8 cellular contexts compared by ENCODE assay signal in the genomic region with DNA sequence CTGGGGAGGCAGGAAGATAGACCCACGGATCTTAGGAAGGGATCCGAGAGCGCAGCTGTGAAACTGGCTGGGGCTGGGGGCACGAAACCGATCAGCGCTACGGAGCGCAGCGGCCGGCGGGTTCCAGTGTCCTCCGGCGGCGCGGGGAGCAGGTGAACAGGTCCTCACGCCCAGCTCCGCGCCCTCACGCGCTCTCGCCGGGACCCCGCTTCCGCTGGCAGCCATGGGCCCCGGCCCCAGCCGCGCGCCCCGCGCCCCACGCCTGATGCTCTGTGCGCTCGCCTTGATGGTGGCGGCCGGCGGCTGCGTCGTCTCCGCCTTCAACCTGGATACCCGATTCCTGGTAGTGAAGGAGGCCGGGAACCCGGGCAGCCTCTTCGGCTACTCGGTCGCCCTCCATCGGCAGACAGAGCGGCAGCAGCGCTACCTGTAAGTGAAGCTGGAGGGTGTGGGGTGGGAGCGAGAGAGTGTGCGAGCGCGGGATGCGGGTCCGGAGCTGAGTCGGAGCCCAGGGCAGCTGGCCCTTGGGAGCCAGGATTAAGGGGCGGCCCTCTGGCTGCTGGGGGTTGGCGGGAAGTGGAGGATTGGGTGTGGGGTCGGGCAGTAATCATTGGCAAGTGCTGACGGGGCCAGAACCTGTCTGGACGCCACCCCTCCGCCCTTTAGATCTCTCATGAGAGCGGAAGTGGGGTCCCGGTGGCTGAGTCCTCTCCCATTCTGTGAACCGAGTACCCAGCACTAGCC. TPM values are rescaled to one million over a fixed set of nuclear protein-coding genes. Genes with fewer than 3 reads are reported as not detected.
A peak's percentile ranks its signal among the peaks of the same experiment; 100 is the strongest.
DNase-seq lines count a peak whose midpoint lies in the region; ATAC-seq and TF ChIP-seq lines count a peak whose summit lies in the region.

No MANE protein-coding gene starts in this region.

- H3F3A ChIP-seq in GM23338 (replicated peaks; ENCODE audit: low read depth) = peaks cover 18% of the 10 kb centered on the region

- peaks cover 0 to 2% (median 0%) of the 10 kb centered on the region in 7 donors for H3K9me3 Mint-ChIP-seq in CD4-positive, CD25-positive, alpha-beta regulatory T cell
- H3K9me3 Mint-ChIP-seq in GM23338 = no peaks in the 10 kb centered on the region

- no peaks in the 10 kb centered on the region for H3K79me2 ChIP-seq in GM23338 (replicated peaks; ENCODE audit: insufficient read depth)

- no peaks in the 10 kb centered on the region for H3K9me2 ChIP-seq in GM23338 (ENCODE audit: insufficient read depth)

- no peaks in the 10 kb centered on the region for H3K27me3 Mint-ChIP-seq in CD4-positive, CD25-positive, alpha-beta regulatory T cell
- peaks cover 46% of the 10 kb centered on the region for H3K27me3 Mint-ChIP-seq in GM23338 (ENCODE audit: insufficient read depth, low read depth, poor library complexity)

- H3K4me2 ChIP-seq in GM23338 = peak overlapping the region; percentile 84

- intact Hi-C loops in lower leg skin (cut with DNase I; ENCODE audit: low total_unique reads) = no loop called here

- peaks cover 5 to 28% (median 23%) of the 10 kb centered on the region in 4 donors for H3K4me1 Mint-ChIP-seq in CD4-positive, CD25-positive, alpha-beta regulatory T cell
- H3K4me1 Mint-ChIP-seq in GM23338 = peaks cover 44% of the 10 kb centered on the region

- peak; percentile 66 to 73 for ATAC-seq in CD4-positive, CD25-positive, alpha-beta regulatory T cell (ENCODE audit: low read depth in 2 of 2)
- ATAC-seq in GM23338 (peak; percentile 75), HG02981 (IDR thresholded peaks at IDR 0.05; ENCODE audit: unreplicated experiment) (no peak)

- peak overlapping the region; percentile 90 to 92 (median 90) for H3K4me3 Mint-ChIP-seq in CD4-positive, CD25-positive, alpha-beta regulatory T cell
- H3K4me3 Mint-ChIP-seq in GM23338 = peak overlapping the region; percentile 85

- H3K27ac Mint-ChIP-seq in CD4-positive, CD25-positive, alpha-beta regulatory T cell = peak overlapping the region in 2 of 3 donors; percentile 36 to 97
- no peak overlapping the region for H3K27ac Mint-ChIP-seq in GM23338

- no peaks in the 10 kb centered on the region for H3K36me3 Mint-ChIP-seq in CD4-positive, CD25-positive, alpha-beta regulatory T cell
- H3K36me3 Mint-ChIP-seq in GM23338 (ENCODE audit: low read depth) = peaks cover 4% of the 10 kb centered on the region; the same call in 1 of the 3 replicates

- peak in 1 of 2 experiments; percentile 58; a peak in 3 of 4 replicates for TF ChIP-seq CTCF in GM23338 (conservative IDR thresholded peaks at IDR 0.05; ENCODE audit: low read depth in 2 of 2)
- no peak for TF ChIP-seq CTCF in lower leg skin (IDR thresholded peaks at IDR 0.05)

- peak overlapping the region; percentile 19 for H3K4me3 ChIP-seq in CD4-positive, CD25-positive, alpha-beta regulatory T cell (ENCODE audit: low read depth, low read length)
- peak overlapping the region; percentile 58 for H3K4me3 ChIP-seq in GM23338
- H3K4me3 ChIP-seq in lower leg skin (ENCODE audit: low read depth, poor library complexity, severe bottlenecking) = peak overlapping the region; percentile 47

- H3K4me1 ChIP-seq in CD4-positive, CD25-positive, alpha-beta regulatory T cell (ENCODE audit: control insufficient read depth, insufficient read depth, low read length, poor library complexity, severe bottlenecking) = peaks cover 20% of the 10 kb centered on the region
- peaks cover 24% of the 10 kb centered on the region; the same call in 1 of the 2 replicates for H3K4me1 ChIP-seq in GM23338 (ENCODE audit: insufficient read depth)

- H4K20me1 ChIP-seq in GM23338 (replicated peaks; ENCODE audit: insufficient read depth) = no peaks in the 10 kb centered on the region

- H2AFZ ChIP-seq in GM23338 = peak overlapping the region; percentile 98

- no peak for TF ChIP-seq POLR2A in lower leg skin (IDR thresholded peaks at IDR 0.05)

- H3K36me3 ChIP-seq in CD4-positive, CD25-positive, alpha-beta regulatory T cell (ENCODE audit: control insufficient read depth, insufficient read depth, low read length) = no peaks in the 10 kb centered on the region
- no peaks in the 10 kb centered on the region for H3K36me3 ChIP-seq in GM23338 (ENCODE audit: insufficient read depth)

- no peaks in the 10 kb centered on the region for H3K9me3 ChIP-seq in CD4-positive, CD25-positive, alpha-beta regulatory T cell (ENCODE audit: control insufficient read depth in 2 of 2, low read length in 2 of 2)

- WGBS in lower leg skin, 2 donors = 0 to 2% methylated on average over 10 to 26 of the region's 64 CpGs

- peak overlapping the region; percentile 47 for H3K27ac ChIP-seq in CD4-positive, CD25-positive, alpha-beta regulatory T cell (ENCODE audit: insufficient read depth, low read length, poor library complexity, severe bottlenecking)
- H3K27ac ChIP-seq in GM23338 (ENCODE audit: low read depth) = no peak overlapping the region

- DNase-seq in CD4-positive, CD25-positive, alpha-beta regulatory T cell = peak; percentile 27 to 61 (median 48)
- DNase-seq in GM23338 (ENCODE audit: low spot score) = peak; percentile 92
- DNase-seq in NCI-H1930 (lab: John Stamatoyannopoulos, UW) = peak; percentile 31 to 65
- peak; percentile 28 for DNase-seq in activated CD4-positive, CD25-positive, alpha-beta regulatory T cell treated with anti-CD3 and anti-CD28 coated beads, Interleukin-2, amount 50 U/mL, for 16 hours (ENCODE audit: low read depth, low spot score)
- peak; percentile 70 for DNase-seq in cerebellum (ENCODE audit: low spot score)
- DNase-seq in lower leg skin (ENCODE audit: low spot score in 2 of 2) = peak; percentile 38 to 93
- peak; percentile 38 to 48 (median 43) for DNase-seq in stimulated activated CD4-positive, alpha-beta T cell treated with anti-CD3 and anti-CD28 coated beads, TNF-alpha, amount 100 ng/mL, for 4 hours (ENCODE audit: low read depth in 3 of 3)

- H3K27me3 ChIP-seq in CD4-positive, CD25-positive, alpha-beta regulatory T cell (ENCODE audit: control insufficient read depth, insufficient read depth, low read length) = no peaks in the 10 kb centered on the region
- H3K27me3 ChIP-seq in GM23338 (ENCODE audit: insufficient read depth) = peaks cover 19% of the 10 kb centered on the region

TF ChIP-seq in GM23338, 12 proteins besides CTCF, POLR2A, EP300 and RAD21:
- TF ChIP-seq, protein P1, sequence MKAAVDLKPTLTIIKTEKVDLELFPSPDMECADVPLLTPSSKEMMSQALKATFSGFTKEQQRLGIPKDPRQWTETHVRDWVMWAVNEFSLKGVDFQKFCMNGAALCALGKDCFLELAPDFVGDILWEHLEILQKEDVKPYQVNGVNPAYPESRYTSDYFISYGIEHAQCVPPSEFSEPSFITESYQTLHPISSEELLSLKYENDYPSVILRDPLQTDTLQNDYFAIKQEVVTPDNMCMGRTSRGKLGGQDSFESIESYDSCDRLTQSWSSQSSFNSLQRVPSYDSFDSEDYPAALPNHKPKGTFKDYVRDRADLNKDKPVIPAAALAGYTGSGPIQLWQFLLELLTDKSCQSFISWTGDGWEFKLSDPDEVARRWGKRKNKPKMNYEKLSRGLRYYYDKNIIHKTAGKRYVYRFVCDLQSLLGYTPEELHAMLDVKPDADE (IDR thresholded peaks at IDR 0.05) = peak; percentile 38; the same call in 1 of the 2 replicates
- TF ChIP-seq POLR2AphosphoS5 (IDR thresholded peaks at IDR 0.05; ENCODE audit: low read depth) = no peak; the same call in 1 of the 2 replicates

RNA-seq across cellular contexts. Expression of a gene that starts 0.5 kb away (rescaled TPM):
- 14.4 TPM for total RNA-seq in CD4-positive, CD25-positive, alpha-beta regulatory T cell
- polyA plus RNA-seq in CD4-positive, CD25-positive, alpha-beta regulatory T cell = 1 to 10 TPM; 1.7 to 3.9 (median 2.7) TPM
- total RNA-seq in GM23338 (2014; rRNA removed; shearing (Covaris generic)) = 23.2 and 28.3 TPM in 2 replicates
- polyA plus RNA-seq in GM23338 (2016; fragmentation: Nextera tagmentation; extraction: Ambion mirVana) = 9.6 and 11.0 TPM in 2 replicates
- total RNA-seq in cerebellum (22.9 TPM), lower leg skin (100 to 1,000 TPM in 3 of 4 donors, 10 to 100 TPM in 1; 99.7 to 148 (median 121) TPM)

RNA-seq across cellular contexts. Expression of a gene that starts 38.8 kb away (rescaled TPM):
- total RNA-seq in CD4-positive, CD25-positive, alpha-beta regulatory T cell = 25.2 TPM
- 10 to 100 TPM; 42.1 to 65.2 (median 54.0) TPM for polyA plus RNA-seq in CD4-positive, CD25-positive, alpha-beta regulatory T cell
- total RNA-seq in GM23338 (2014; rRNA removed; shearing (Covaris generic)) = 11.4 and 15.9 TPM in 2 replicates
- 12.0 and 13.2 TPM in 2 replicates for polyA plus RNA-seq in GM23338 (2016; fragmentation: Nextera tagmentation; extraction: Ambion mirVana)
- 21.3 TPM for total RNA-seq in cerebellum
- 10 to 100 TPM; 35.6 to 86.6 (median 57.0) TPM for total RNA-seq in lower leg skin

Comparison
In these comparisons a context has a peak if more than half of its experiments do, and no peak if none do; other contexts are left out.
1. DNase-seq: peak in every context shown above with its lines; median percentile 92 in GM23338; 70 in cerebellum; 66 in lower leg skin; 48 in CD4-positive, CD25-positive, alpha-beta regulatory T cell; 48 in NCI-H1930; 43 in stimulated activated CD4-positive, alpha-beta T cell treated with anti-CD3 and anti-CD28 coated beads, TNF-alpha, amount 100 ng/mL, for 4 hours; 28 in activated CD4-positive, CD25-positive, alpha-beta regulatory T cell treated with anti-CD3 and anti-CD28 coated beads, Interleukin-2, amount 50 U/mL, for 16 hours.